Comparison of ENCODE assay signal across 17 cellular contexts in genomic region chr10:35382096-35382495, GRCh38. TPM values are rescaled to one million over a fixed set of nuclear protein-coding genes. Genes with fewer than 3 reads are reported as not detected.
DNase-seq lines count a peak whose midpoint lies in the region; ATAC-seq, FAIRE-seq and TF ChIP-seq lines count a peak whose summit lies in the region.
"Had no signal": no experiment of that assay in that cellular context is flagged by ENCODE, and none has a peak within 500 bp of the region (broad histone marks: within the 10 kb centered on the region; RNA-seq: fewer than 3 reads in every experiment).

No MANE protein-coding gene starts in this region.

- no peak for ATAC-seq in naive B cell (ENCODE audit: low read depth in 2 of 2)
- ATAC-seq: A549 had no signal

- FAIRE-seq in H54 (lab: Jason Lieb, UNC): peak; percentile 11
- no peak for FAIRE-seq in GM12892 (lab: Jason Lieb, UNC)
- FAIRE-seq: A549 had no signal

- H3K4me3 Mint-ChIP-seq in naive B cell: no peak overlapping the region
- H3K4me3 Mint-ChIP-seq: CD4-positive, CD25-positive, alpha-beta regulatory T cell had no signal

- peaks cover 64% of the 10 kb centered on the region for H3K4me1 ChIP-seq in A673 (ENCODE audit: insufficient read depth, low read length, poor library complexity, severe bottlenecking)
- peaks cover 0 to 66% (median 15%) of the 10 kb centered on the region in 4 donors for H3K4me1 ChIP-seq in tibial nerve

- peak overlapping the region; percentile 87 for H3K27ac ChIP-seq in A673 (ENCODE audit: low read depth, low read length, poor library complexity, severe bottlenecking)
- H3K27ac ChIP-seq in tibial nerve: no peak overlapping the region
- H3K27ac ChIP-seq: A549 had no signal

- H3K9me3 Mint-ChIP-seq in naive B cell: no peaks in the 10 kb centered on the region
- H3K9me3 Mint-ChIP-seq: CD4-positive, CD25-positive, alpha-beta regulatory T cell had no signal

- 74 to 77% methylated on average over 8 of the region's 8 CpGs for WGBS in tibial nerve, 2 donors

- H3K36me3 ChIP-seq in A673 (ENCODE audit: insufficient read depth, low read length, poor library complexity, severe bottlenecking) (no peaks in the 10 kb centered on the region), tibial nerve (no peaks in the 10 kb centered on the region)

- no peaks in the 10 kb centered on the region for H3K27me3 ChIP-seq in A673 (replicated peaks; ENCODE audit: insufficient read depth, low read depth, low read length, poor library complexity)
- no peaks in the 10 kb centered on the region for H3K27me3 ChIP-seq in tibial nerve

- H3K9me3 ChIP-seq in A673 (ENCODE audit: low read depth, low read length, poor library complexity, severe bottlenecking): no peaks in the 10 kb centered on the region
- no peaks in the 10 kb centered on the region for H3K9me3 ChIP-seq in tibial nerve
- H3K9me3 ChIP-seq: A549 had no signal

- H3K36me3 Mint-ChIP-seq in naive B cell: no peaks in the 10 kb centered on the region

- CTCF ChIA-PET in A673 (lab: Charles Lee): no interaction called here

- H3K27me3 Mint-ChIP-seq in naive B cell: no peaks in the 10 kb centered on the region
- H3K27me3 Mint-ChIP-seq: CD4-positive, CD25-positive, alpha-beta regulatory T cell had no signal

- DNase-seq in A673 (ENCODE audit: low spot score) (no peak), H54 (ENCODE audit: insufficient read length, low spot score) (no peak), globus pallidus (ENCODE audit: low spot score) (peak; percentile 40), naive B cell (no peak), GM12892 (ENCODE audit: insufficient read length) (no peak), tibial nerve (ENCODE audit: low spot score in 2 of 2) (no peak), dermis blood vessel endothelial cell (no peak)
- DNase-seq: CD4-positive, CD25-positive, alpha-beta regulatory T cell; DMS79; H7; Karpas-422; MM.1S; NCI-H1105 treated with DMSO at 0.1 percent for 48 hours; NCI-H187; NCI-H226; NCI-H524 treated with DMSO at 0.1 percent for 48 hours had no signal

- no peak for TF ChIP-seq POLR2A in H54 (IDR thresholded peaks at IDR 0.05; ENCODE audit: low read depth, low read length)
- no peak for TF ChIP-seq POLR2A in GM12892 (IDR thresholded peaks at IDR 0.05; ENCODE audit: low read depth, low read length)
- TF ChIP-seq POLR2A in tibial nerve (IDR thresholded peaks at IDR 0.05): no peak

- intact Hi-C loops in A673 (cut with micrococcal nuclease; ENCODE audit: unreplicated experiment): no loop called here

- H3K4me1 Mint-ChIP-seq in naive B cell: peaks cover 53 to 78% (median 54%) of the 10 kb centered on the region in 3 donors

- no TSS peak for BruUV-seq in A673 (replicated peaks; lab: Mats Ljungman, UMichigan)

- POLR2A ChIA-PET in A673 (lab: Charles Lee; ENCODE audit: low non-redundant PET): no interaction called here

- TF ChIP-seq CTCF in A673 (conservative IDR thresholded peaks at IDR 0.05; ENCODE audit: low read depth, low read length): no peak
- TF ChIP-seq CTCF in tibial nerve (IDR thresholded peaks at IDR 0.05): no peak

- no peak for TF ChIP-seq EP300 in tibial nerve (IDR thresholded peaks at IDR 0.05)

- H3K4me3 ChIP-seq in A673 (ENCODE audit: low read depth, low read length, poor library complexity, severe bottlenecking) (no peak overlapping the region), tibial nerve (no peak overlapping the region)
- H3K4me3 ChIP-seq: A549 had no signal

- peak overlapping the region in 4 of 6 donors; percentile 31 to 75 (median 54) for H3K27ac Mint-ChIP-seq in naive B cell
- H3K27ac Mint-ChIP-seq: CD4-positive, CD25-positive, alpha-beta regulatory T cell had no signal

RNA-seq across cellular contexts. Expression of gene CCNY, which starts 45.8 kb away (rescaled TPM):
- total RNA-seq in A673 (2021) (84.8 and 85.8 TPM in 2 replicates), tibial nerve (10 to 100 TPM; 24.3 to 27.6 (median 26.5) TPM), dermis blood vessel endothelial cell (99.4 and 124 TPM in 2 replicates)
- polyA plus RNA-seq in naive B cell (ENCODE audit: low read depth in 6 of 6): 10 to 100 TPM in 5 of 6 donors, 1 to 10 TPM in 1; 9.4 to 27.7 (median 13.6) TPM
- polyA plus RNA-seq in GM12892 (2012; ENCODE audit: missing spikeins): 19.3 TPM
